ENCODE assay signal across 8 cellular contexts in the genomic region with DNA sequence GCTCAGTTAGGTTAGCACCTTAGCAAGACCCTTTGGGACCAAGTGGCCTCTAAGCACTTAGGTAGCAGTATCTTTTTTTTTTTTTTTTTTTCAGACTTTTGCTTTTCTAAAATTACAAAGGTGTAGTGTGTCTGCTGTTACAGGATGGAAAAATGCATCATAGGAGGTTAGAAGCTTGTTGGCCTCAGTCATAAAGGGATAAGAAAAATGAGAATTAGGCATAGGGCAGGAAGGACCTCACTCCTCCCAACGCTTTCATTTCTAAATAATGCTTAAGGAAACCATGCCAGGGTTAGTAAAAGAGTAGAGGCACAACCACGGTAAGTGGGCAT. TPM values are rescaled to one million over a fixed set of nuclear protein-coding genes. Genes with fewer than 3 reads are reported as not detected.
A peak's percentile ranks its signal among the peaks of the same experiment; 100 is the strongest.
DNase-seq lines count a peak whose midpoint lies in the region; ATAC-seq and TF ChIP-seq lines count a peak whose summit lies in the region.

No MANE protein-coding gene starts in this region.

- peak; percentile 50 for ATAC-seq in activated CD4-positive, alpha-beta T cell treated with anti-CD3 and anti-CD28 coated beads for 36 hours
- no peak for ATAC-seq in activated naive CD8-positive, alpha-beta T cell treated with anti-CD3 and anti-CD28 coated beads, Interleukin-2, amount 50 U/mL, for 24 hours
- ATAC-seq in thoracic aorta (ENCODE audit: insufficient number of reproducible peaks, low FRiP score, low read depth) (no peak), GM21390 (IDR thresholded peaks at IDR 0.05; ENCODE audit: unreplicated experiment) (no peak)

- peak overlapping the region; percentile 82 for H3K4me3 Mint-ChIP-seq in activated CD4-positive, alpha-beta T cell treated with anti-CD3 and anti-CD28 coated beads for 36 hours
- peak overlapping the region; percentile 92 for H3K4me3 Mint-ChIP-seq in activated naive CD8-positive, alpha-beta T cell treated with anti-CD3 and anti-CD28 coated beads, Interleukin-2, amount 50 U/mL, for 24 hours

- H3K4me3 ChIP-seq in thoracic aorta, result peak overlapping the region; percentile 81

- no peaks in the 10 kb centered on the region for H3K36me3 ChIP-seq in thoracic aorta

- no peak for DNase-seq in activated CD4-positive, alpha-beta T cell treated with anti-CD3 and anti-CD28 coated beads for 36 hours
- DNase-seq in activated CD4-positive, alpha-beta T cell treated with anti-CD3 and anti-CD28 coated beads, Interleukin-2, amount 50 U/mL, for 1 hour, result no peak
- DNase-seq in activated naive CD8-positive, alpha-beta T cell treated with anti-CD3 and anti-CD28 coated beads, Interleukin-2, amount 50 U/mL, for 24 hours, result no peak
- no peak for DNase-seq in thoracic aorta (ENCODE audit: low spot score)
- DNase-seq in NCI-H2227 treated with DMSO at 0.1 percent for 48 hours (lab: John Stamatoyannopoulos, UW), result no peak
- DNase-seq in SKM-1 (lab: John Stamatoyannopoulos, UW; ENCODE audit: unreplicated experiment), result no peak

- H3K27me3 ChIP-seq in layer of hippocampus (ENCODE audit: control insufficient read depth, insufficient read depth, low read length) (no peaks in the 10 kb centered on the region), thoracic aorta (replicated peaks; ENCODE audit: insufficient read depth) (no peaks in the 10 kb centered on the region)

- H3K27ac ChIP-seq in layer of hippocampus (ENCODE audit: low read depth, low read length), result peak overlapping the region; percentile 16
- peak overlapping the region; percentile 60 to 71 for H3K27ac ChIP-seq in thoracic aorta

- H3K36me3 Mint-ChIP-seq in activated CD4-positive, alpha-beta T cell treated with anti-CD3 and anti-CD28 coated beads for 36 hours (ENCODE audit: low read depth), result peaks cover 2% of the 10 kb centered on the region
- no peaks in the 10 kb centered on the region for H3K36me3 Mint-ChIP-seq in activated naive CD8-positive, alpha-beta T cell treated with anti-CD3 and anti-CD28 coated beads, Interleukin-2, amount 50 U/mL, for 24 hours (ENCODE audit: low read depth)

- H3K27ac Mint-ChIP-seq in activated CD4-positive, alpha-beta T cell treated with anti-CD3 and anti-CD28 coated beads for 36 hours, result peak overlapping the region; percentile 96
- H3K27ac Mint-ChIP-seq in activated naive CD8-positive, alpha-beta T cell treated with anti-CD3 and anti-CD28 coated beads, Interleukin-2, amount 50 U/mL, for 24 hours, result peak overlapping the region; percentile 98

- H3K9me3 ChIP-seq in thoracic aorta, result no peaks in the 10 kb centered on the region

- H3K4me1 ChIP-seq in thoracic aorta (ENCODE audit: control insufficient read depth in 1 of 2, low read depth in 2 of 2), result no peaks in the 10 kb centered on the region

- POLR2A ChIA-PET in activated CD4-positive, alpha-beta T cell treated with anti-CD3 and anti-CD28 coated beads for 36 hours (lab: Charles Lee), result interaction anchor here (0.6 kb wide), 2 partner anchors 198 to 931 kb away, joined by 3 read pairs; no protein-coding TSS in a partner anchor

- no peaks in the 10 kb centered on the region for H3K9me3 Mint-ChIP-seq in activated CD4-positive, alpha-beta T cell treated with anti-CD3 and anti-CD28 coated beads for 36 hours (ENCODE audit: low read depth)
- H3K9me3 Mint-ChIP-seq in activated naive CD8-positive, alpha-beta T cell treated with anti-CD3 and anti-CD28 coated beads, Interleukin-2, amount 50 U/mL, for 24 hours, result no peaks in the 10 kb centered on the region

- peaks cover 23% of the 10 kb centered on the region for H3K4me1 Mint-ChIP-seq in activated CD4-positive, alpha-beta T cell treated with anti-CD3 and anti-CD28 coated beads for 36 hours
- peaks cover 32% of the 10 kb centered on the region for H3K4me1 Mint-ChIP-seq in activated naive CD8-positive, alpha-beta T cell treated with anti-CD3 and anti-CD28 coated beads, Interleukin-2, amount 50 U/mL, for 24 hours

- CTCF ChIA-PET in activated CD4-positive, alpha-beta T cell treated with anti-CD3 and anti-CD28 coated beads for 36 hours (lab: Charles Lee), result interaction anchor here (0.5 to 4.0 kb wide), 4 partner anchors 13 to 518 kb away, joined by 3 to 13 read pairs (median 4); no protein-coding TSS in a partner anchor

- intact Hi-C loops in activated CD4-positive, alpha-beta T cell treated with anti-CD3 and anti-CD28 coated beads for 36 hours (cut with DNase I, micrococcal nuclease), result loop anchor here in 1 of 2 experiments (2.0 to 5.0 kb wide), 2 partner anchors 244 to 716 kb away; a partner anchor contains a TSS

- H3K27me3 Mint-ChIP-seq in activated CD4-positive, alpha-beta T cell treated with anti-CD3 and anti-CD28 coated beads for 36 hours, result no peaks in the 10 kb centered on the region
- H3K27me3 Mint-ChIP-seq in activated naive CD8-positive, alpha-beta T cell treated with anti-CD3 and anti-CD28 coated beads, Interleukin-2, amount 50 U/mL, for 24 hours, result no peaks in the 10 kb centered on the region

- TF ChIP-seq CTCF in thoracic aorta (IDR thresholded peaks at IDR 0.05), result no peak

RNA-seq across cellular contexts. Expression of a gene that starts 9.7 kb away (rescaled TPM):
- 10 to 100 TPM; 48.5 to 49.8 TPM for total RNA-seq in activated CD4-positive, alpha-beta T cell treated with anti-CD3 and anti-CD28 coated beads for 36 hours
- total RNA-seq in thoracic aorta, result 10 to 100 TPM; 22.9 to 25.7 TPM
